9 cellular contexts compared by ENCODE assay signal in the genomic region with DNA sequence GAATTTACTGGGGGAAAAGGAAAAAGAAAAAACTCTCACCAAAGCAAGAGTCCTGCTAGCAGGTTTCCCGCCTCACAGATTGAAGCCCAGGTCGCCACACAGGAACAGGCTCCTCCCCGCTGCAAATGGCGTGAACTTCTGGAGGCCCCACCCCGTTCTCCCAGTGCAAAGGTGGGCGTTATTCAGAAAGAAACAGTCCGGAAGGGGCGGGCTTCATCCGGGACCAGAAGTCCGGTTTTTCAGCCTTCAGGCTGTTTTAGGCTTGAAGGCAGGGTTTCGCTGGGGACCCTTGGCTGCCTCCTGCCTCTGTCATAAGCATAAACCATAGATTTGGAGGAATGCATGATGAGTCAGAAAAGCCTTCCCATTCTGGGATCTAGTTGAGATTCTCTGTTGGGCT.
A peak's percentile ranks its signal among the peaks of the same experiment; 100 is the strongest.
DNase-seq lines count a peak whose midpoint lies in the region; ATAC-seq and TF ChIP-seq lines count a peak whose summit lies in the region.
"Had no signal": no experiment of that assay in that cellular context is flagged by ENCODE, and none has a peak within 500 bp of the region (broad histone marks: within the 10 kb centered on the region; RNA-seq: fewer than 3 reads in every experiment).

No MANE protein-coding gene starts in this region.

- H3K27ac ChIP-seq in ACC112 (ENCODE audit: low read depth, low read length): no peak overlapping the region
- H3K27ac ChIP-seq in IMR-90 (ENCODE audit: insufficient read depth, low read length): peak overlapping the region; percentile 2
- no peak overlapping the region for H3K27ac ChIP-seq in colonic mucosa

- POLR2A ChIA-PET in IMR-90 (lab: Charles Lee; ENCODE audit: unreplicated experiment): no interaction called here

- H3K4ac ChIP-seq in IMR-90 (ENCODE audit: low read depth, low read length): peak overlapping the region; percentile 6; the same call in 1 of the 2 replicates

- no peak overlapping the region for H3K18ac ChIP-seq in IMR-90 (ENCODE audit: low read depth, low read length)

- H3K27me3 Mint-ChIP-seq in mesothelial cell of epicardium (ENCODE audit: low read depth): peaks cover 17% of the 10 kb centered on the region

- dilution Hi-C loops in IMR-90 (cut with HindIII; ENCODE audit: low sequenced_read_pairs, unreplicated experiment): no loop called here

- H3K4me3 Mint-ChIP-seq in mesothelial cell of epicardium: peak overlapping the region; percentile 63

- no peak overlapping the region for H3K14ac ChIP-seq in IMR-90 (replicated peaks; ENCODE audit: low read depth, low read length)

- no peak overlapping the region for H3K56ac ChIP-seq in IMR-90 (ENCODE audit: extremely low read depth, insufficient read depth, low read length)

- H3K9me3 ChIP-seq in IMR-90 (ENCODE audit: control insufficient read depth, insufficient read depth, low read length) (no peaks in the 10 kb centered on the region), colonic mucosa (no peaks in the 10 kb centered on the region)

- no TSS peak for BruUV-seq in IMR-90 (replicated peaks; lab: Mats Ljungman, UMichigan)

- H2BK15ac ChIP-seq in IMR-90 (ENCODE audit: low read depth, low read length): no peak overlapping the region

- no peak overlapping the region for H2BK120ac ChIP-seq in IMR-90 (ENCODE audit: low read depth, low read length)

- 65% methylated on average over 4 of the region's 11 CpGs; no CpG with 5 or more reads in 1 of the 2 experiments for WGBS in IMR-90 (ENCODE audit: extremely low coverage in 2 of 2, insufficient read length in 1 of 2), 2 experiments

- no peak overlapping the region for H2AK5ac ChIP-seq in IMR-90 (ENCODE audit: low read depth, low read length)

- peak; percentile 48 for ATAC-seq in IMR-90 (ENCODE audit: low read depth)
- no peak for ATAC-seq in GM21737 (IDR thresholded peaks at IDR 0.05; ENCODE audit: unreplicated experiment)

- TF ChIP-seq CTCF in IMR-90 (conservative IDR thresholded peaks at IDR 0.05; ENCODE audit: low read depth, low read length) (no peak), colonic mucosa (IDR thresholded peaks at IDR 0.05) (no peak), mesothelial cell of epicardium (IDR thresholded peaks at IDR 0.05; ENCODE audit: unreplicated experiment) (no peak)

- no peaks in the 10 kb centered on the region; a peak in 1 of 4 replicates for H3K79me1 ChIP-seq in IMR-90 (ENCODE audit: low read depth in 1 of 2, low read length in 2 of 2)

- no peak for TF ChIP-seq RAD21 in IMR-90 (IDR thresholded peaks at IDR 0.05; ENCODE audit: low read length)

- peak overlapping the region; percentile 58; the same call in 1 of the 2 replicates for H3K4me2 ChIP-seq in IMR-90 (ENCODE audit: low read depth, low read length)

- H2AK9ac ChIP-seq in IMR-90 (replicated peaks; ENCODE audit: low read depth, low read length, poor library complexity): no peak overlapping the region

- H3K4me1 Mint-ChIP-seq in mesothelial cell of epicardium: peaks cover 2% of the 10 kb centered on the region

- no peak overlapping the region for H3K27ac Mint-ChIP-seq in mesothelial cell of epicardium

- H3K36me3 Mint-ChIP-seq in mesothelial cell of epicardium: no peaks in the 10 kb centered on the region

- H3K36me3 ChIP-seq in ACC112 (ENCODE audit: insufficient read depth, low read length): no peaks in the 10 kb centered on the region
- H3K36me3 ChIP-seq in IMR-90 (ENCODE audit: control insufficient read depth, insufficient read depth, low read length): no peaks in the 10 kb centered on the region
- H3K36me3 ChIP-seq in colonic mucosa: no peaks in the 10 kb centered on the region

- H2AFZ ChIP-seq in ACC112 (ENCODE audit: low read length, unreplicated experiment) (peak overlapping the region; percentile 87), IMR-90 (replicated peaks; ENCODE audit: low read length, poor library complexity) (peak overlapping the region; percentile 58)

- CTCF ChIA-PET in IMR-90 (lab: Yijun Ruan, JAX): no interaction called here

- H3K9me3 Mint-ChIP-seq in mesothelial cell of epicardium: peaks cover 3% of the 10 kb centered on the region

- H4K91ac ChIP-seq in IMR-90 (ENCODE audit: insufficient read depth, low read depth, low read length): no peak overlapping the region

- intact Hi-C loops in IMR-90 (cut with micrococcal nuclease) (no loop called here), colonic mucosa (cut with DNase I) (no loop called here)

- H3K27me3 ChIP-seq in ACC112 (ENCODE audit: insufficient read depth, low read length) (no peaks in the 10 kb centered on the region), IMR-90 (ENCODE audit: control insufficient read depth, insufficient read depth, low read length) (no peaks in the 10 kb centered on the region), colonic mucosa (no peaks in the 10 kb centered on the region)

- H3K9ac ChIP-seq in IMR-90 (ENCODE audit: low read depth, low read length) (peak overlapping the region; percentile 60; the same call in 1 of the 2 replicates), colonic mucosa (ENCODE audit: low read depth in 2 of 2, low read length in 2 of 2) (no peak overlapping the region)

- no peaks in the 10 kb centered on the region for H4K20me1 ChIP-seq in IMR-90 (ENCODE audit: insufficient read depth, low read length)

- no peak overlapping the region for H3K23ac ChIP-seq in IMR-90 (ENCODE audit: low read depth, low read length)

- no peaks in the 10 kb centered on the region for H3K4me1 ChIP-seq in ACC112 (ENCODE audit: control insufficient read depth, insufficient read depth, low read length, unreplicated experiment)
- H3K4me1 ChIP-seq in IMR-90 (ENCODE audit: control insufficient read depth, insufficient read depth, low read length): no peaks in the 10 kb centered on the region
- H3K4me1 ChIP-seq in colonic mucosa: no peaks in the 10 kb centered on the region

- DNase-seq in IMR-90 (peak; percentile 62), colonic mucosa (peak; percentile 35), mesothelial cell of epicardium (ENCODE audit: low spot score in 2 of 2, unreplicated experiment in 2 of 2) (peak in 1 of 2 experiments; percentile 45), SKM-1 (lab: John Stamatoyannopoulos, UW; ENCODE audit: unreplicated experiment) (no peak), NCI-H187 treated with DMSO at 0.1 percent for 48 hours (lab: John Stamatoyannopoulos, UW) (no peak), kidney glomerular epithelial cell (lab: John Stamatoyannopoulos, UW) (no peak)
- DNase-seq: amygdala had no signal

- H3K79me2 ChIP-seq in ACC112 (ENCODE audit: control insufficient read depth, insufficient read depth, low read length, unreplicated experiment): no peaks in the 10 kb centered on the region

- H4K8ac ChIP-seq in IMR-90 (ENCODE audit: low read depth in 2 of 2, low read length in 2 of 2): peak overlapping the region; percentile 73 to 79

- in situ Hi-C loops in IMR-90 (cut with MboI; ENCODE audit: low sequenced_read_pairs): no loop called here

- H3K9me1 ChIP-seq in IMR-90 (ENCODE audit: insufficient read depth, low read length): no peaks in the 10 kb centered on the region; the same call in 1 of the 2 replicates

- peak overlapping the region; percentile 11 for H2BK5ac ChIP-seq in IMR-90 (ENCODE audit: low read depth, low read length, poor library complexity, severe bottlenecking)

- H3K4me3 ChIP-seq in ACC112 (ENCODE audit: low read depth, low read length) (peak overlapping the region; percentile 73), IMR-90 (ENCODE audit: insufficient read depth, low read depth, low read length) (peak overlapping the region; percentile 56), colonic mucosa (peak overlapping the region; percentile 5)

- peak overlapping the region; percentile 18; the same call in 1 of the 2 replicates for H4K5ac ChIP-seq in IMR-90 (ENCODE audit: low read depth, low read length)

- TF ChIP-seq POLR2A in IMR-90 (IDR thresholded peaks at IDR 0.05; ENCODE audit: low read depth, low read length): no peak

- H2BK20ac ChIP-seq in IMR-90 (ENCODE audit: low read depth, low read length): no peak overlapping the region

TF ChIP-seq in IMR-90, 13 proteins besides CTCF, POLR2A, EP300 and RAD21:
- TF ChIP-seq RCOR1 (IDR thresholded peaks at IDR 0.05; ENCODE audit: insufficient replicate concordance, low read length) (no peak), BHLHE40 (IDR thresholded peaks at IDR 0.05; ENCODE audit: low read depth, low read length) (no peak), CEBPB (IDR thresholded peaks at IDR 0.05; ENCODE audit: low read depth, low read length) (no peak), MXI1 (IDR thresholded peaks at IDR 0.05; ENCODE audit: borderline replicate concordance, low read depth, low read length) (no peak), MAFK (IDR thresholded peaks at IDR 0.05; ENCODE audit: low read depth, low read length) (no peak), SMC3 (IDR thresholded peaks at IDR 0.05; ENCODE audit: low read depth, low read length) (no peak), MAZ (IDR thresholded peaks at IDR 0.05; ENCODE audit: borderline replicate concordance, low read depth, low read length) (no peak), CHD1 (IDR thresholded peaks at IDR 0.05; ENCODE audit: low read depth, low read length) (no peak), NFE2L2 (IDR thresholded peaks at IDR 0.05; ENCODE audit: low read depth, low read length) (no peak), RFX5 (IDR thresholded peaks at IDR 0.05; ENCODE audit: low read depth, low read length) (no peak), FOS (IDR thresholded peaks at IDR 0.05; ENCODE audit: low read depth, low read length) (no peak)
- TF ChIP-seq, protein P1, sequence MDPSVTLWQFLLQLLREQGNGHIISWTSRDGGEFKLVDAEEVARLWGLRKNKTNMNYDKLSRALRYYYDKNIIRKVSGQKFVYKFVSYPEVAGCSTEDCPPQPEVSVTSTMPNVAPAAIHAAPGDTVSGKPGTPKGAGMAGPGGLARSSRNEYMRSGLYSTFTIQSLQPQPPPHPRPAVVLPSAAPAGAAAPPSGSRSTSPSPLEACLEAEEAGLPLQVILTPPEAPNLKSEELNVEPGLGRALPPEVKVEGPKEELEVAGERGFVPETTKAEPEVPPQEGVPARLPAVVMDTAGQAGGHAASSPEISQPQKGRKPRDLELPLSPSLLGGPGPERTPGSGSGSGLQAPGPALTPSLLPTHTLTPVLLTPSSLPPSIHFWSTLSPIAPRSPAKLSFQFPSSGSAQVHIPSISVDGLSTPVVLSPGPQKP (IDR thresholded peaks at IDR 0.05; ENCODE audit: borderline replicate concordance, low read depth, low read length): no peak
- TF ChIP-seq, protein P2, sequence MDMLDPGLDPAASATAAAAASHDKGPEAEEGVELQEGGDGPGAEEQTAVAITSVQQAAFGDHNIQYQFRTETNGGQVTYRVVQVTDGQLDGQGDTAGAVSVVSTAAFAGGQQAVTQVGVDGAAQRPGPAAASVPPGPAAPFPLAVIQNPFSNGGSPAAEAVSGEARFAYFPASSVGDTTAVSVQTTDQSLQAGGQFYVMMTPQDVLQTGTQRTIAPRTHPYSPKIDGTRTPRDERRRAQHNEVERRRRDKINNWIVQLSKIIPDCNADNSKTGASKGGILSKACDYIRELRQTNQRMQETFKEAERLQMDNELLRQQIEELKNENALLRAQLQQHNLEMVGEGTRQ (IDR thresholded peaks at IDR 0.05; ENCODE audit: low read depth, low read length): no peak

Comparison
In these comparisons a context has a peak if more than half of its experiments do, and no peak if none do; other contexts are left out.
1. H3K4me3 ChIP-seq: peak in every context shown above with its lines; median percentile 73 in ACC112; 56 in IMR-90; 5 in colonic mucosa.
2. DNase-seq: peak in IMR-90 (single experiment) and colonic mucosa (single experiment); none in SKM-1 (single experiment), NCI-H187 treated with DMSO at 0.1 percent for 48 hours (single experiment) and kidney glomerular epithelial cell (single experiment).